8 cellular contexts compared by ENCODE assay signal in genomic region chr5:4879693-4880303, GRCh38.
DNase-seq lines count a peak whose midpoint lies in the region; ATAC-seq and TF ChIP-seq lines count a peak whose summit lies in the region.

No MANE protein-coding gene starts in this region.

- H3K4me1 ChIP-seq in prostate gland (replicated peaks): no peaks in the 10 kb centered on the region

- H3K4me3 Mint-ChIP-seq in activated T-helper 2 cell treated with anti-CD3 and anti-CD28 coated beads, Interferon-gamma antibody, Interleukin-2, Interleukin-4, amounts not matched to agents 10 μg/mL and 5 μg/mL and 100 μg/mL, durations not matched to agents 14 hours and 24 hours and 36 hours (ENCODE audit: low read depth): no peak overlapping the region

- H3K9me3 Mint-ChIP-seq in activated T-helper 2 cell treated with anti-CD3 and anti-CD28 coated beads, Interferon-gamma antibody, Interleukin-2, Interleukin-4, amounts not matched to agents 10 μg/mL and 5 μg/mL and 100 μg/mL, durations not matched to agents 14 hours and 24 hours and 36 hours: no peaks in the 10 kb centered on the region

- H3K27ac Mint-ChIP-seq in activated T-helper 2 cell treated with anti-CD3 and anti-CD28 coated beads, Interferon-gamma antibody, Interleukin-2, Interleukin-4, amounts not matched to agents 10 μg/mL and 5 μg/mL and 100 μg/mL, durations not matched to agents 14 hours and 24 hours and 36 hours: no peak overlapping the region

- H3K36me3 ChIP-seq in prostate gland: no peaks in the 10 kb centered on the region

- no peak for TF ChIP-seq POLR2A in prostate gland (IDR thresholded peaks at IDR 0.05)

- H3K4me1 Mint-ChIP-seq in activated T-helper 2 cell treated with anti-CD3 and anti-CD28 coated beads, Interferon-gamma antibody, Interleukin-2, Interleukin-4, amounts not matched to agents 10 μg/mL and 5 μg/mL and 100 μg/mL, durations not matched to agents 14 hours and 24 hours and 36 hours (ENCODE audit: low read depth): no peaks in the 10 kb centered on the region

- no peaks in the 10 kb centered on the region for H3K27me3 Mint-ChIP-seq in activated T-helper 2 cell treated with anti-CD3 and anti-CD28 coated beads, Interferon-gamma antibody, Interleukin-2, Interleukin-4, amounts not matched to agents 10 μg/mL and 5 μg/mL and 100 μg/mL, durations not matched to agents 14 hours and 24 hours and 36 hours (ENCODE audit: low read depth)

- DNase-seq in Caki2 (ENCODE audit: low read depth): peak; percentile 68
- DNase-seq in NCI-H748 (lab: John Stamatoyannopoulos, UW; ENCODE audit: unreplicated experiment): peak; percentile 80
- peak; percentile 32 for DNase-seq in activated T-helper 2 cell treated with anti-CD3 and anti-CD28 coated beads, Interferon-gamma antibody, Interleukin-2, Interleukin-4, amounts not matched to agents 10 μg/mL and 5 μg/mL and 100 μg/mL, durations not matched to agents 14 hours and 24 hours and 36 hours (ENCODE audit: low spot score)
- DNase-seq in Right ventricle myocardium superior: peak; percentile 82
- peak; percentile 70 for DNase-seq in prostate gland (ENCODE audit: low spot score)

- no peak overlapping the region for H3K4me3 ChIP-seq in prostate gland

- H3K9me3 ChIP-seq in prostate gland: no peaks in the 10 kb centered on the region

- 47% methylated on average over 14 of the region's 15 CpGs for WGBS in prostate gland

- ATAC-seq in GM19043 (IDR thresholded peaks at IDR 0.05; ENCODE audit: low read depth, unreplicated experiment) (peak; percentile 58), HG03342 (IDR thresholded peaks at IDR 0.05; ENCODE audit: unreplicated experiment) (peak; percentile 88), Right ventricle myocardium superior (ENCODE audit: poor library complexity) (peak; percentile 87), HG02840 (IDR thresholded peaks at IDR 0.05; ENCODE audit: low FRiP score, unreplicated experiment) (no peak)

- intact Hi-C loops in activated T-helper 2 cell treated with anti-CD3 and anti-CD28 coated beads, Interferon-gamma antibody, Interleukin-2, Interleukin-4, amounts not matched to agents 10 μg/mL and 5 μg/mL and 100 μg/mL, durations not matched to agents 14 hours and 24 hours and 36 hours (cut with micrococcal nuclease): no loop called here
- intact Hi-C loops in Right ventricle myocardium superior (cut with DNase I): loop anchor here (5.0 kb wide), 1 partner anchor 538 kb away; no protein-coding TSS in a partner anchor
- intact Hi-C loops in prostate gland (cut with DNase I): loop anchor here (5.0 kb wide), 3 partner anchors 63 to 538 kb away; partner anchors contain the start of gene ADAMTS16

- in situ Hi-C loops in Caki2 (cut with HindIII; ENCODE audit: low pct_unique_long_range_greater_than_20kb, low sequenced_read_pairs): loop anchor here (10.0 kb wide), 1 partner anchor 545 kb away; the partner anchor contains the start of gene ICE1

- no peaks in the 10 kb centered on the region for H3K36me3 Mint-ChIP-seq in activated T-helper 2 cell treated with anti-CD3 and anti-CD28 coated beads, Interferon-gamma antibody, Interleukin-2, Interleukin-4, amounts not matched to agents 10 μg/mL and 5 μg/mL and 100 μg/mL, durations not matched to agents 14 hours and 24 hours and 36 hours (ENCODE audit: low read depth)

- no peak overlapping the region for H3K27ac ChIP-seq in prostate gland

- no peaks in the 10 kb centered on the region for H3K27me3 ChIP-seq in prostate gland (replicated peaks; ENCODE audit: insufficient read depth)

- peak; percentile 72 to 90 (median 88) for TF ChIP-seq CTCF in prostate gland (IDR thresholded peaks at IDR 0.05)

Comparison
In these comparisons a context has a peak if more than half of its experiments do, and no peak if none do; other contexts are left out.
1. DNase-seq: peak in every context shown above with its lines; median percentile 82 in Right ventricle myocardium superior; 80 in NCI-H748; 70 in prostate gland; 68 in Caki2; 32 in activated T-helper 2 cell treated with anti-CD3 and anti-CD28 coated beads, Interferon-gamma antibody, Interleukin-2, Interleukin-4, amounts not matched to agents 10 μg/mL and 5 μg/mL and 100 μg/mL, durations not matched to agents 14 hours and 24 hours and 36 hours.